Comparison of ENCODE assay signal across 8 cellular contexts in the genomic region with DNA sequence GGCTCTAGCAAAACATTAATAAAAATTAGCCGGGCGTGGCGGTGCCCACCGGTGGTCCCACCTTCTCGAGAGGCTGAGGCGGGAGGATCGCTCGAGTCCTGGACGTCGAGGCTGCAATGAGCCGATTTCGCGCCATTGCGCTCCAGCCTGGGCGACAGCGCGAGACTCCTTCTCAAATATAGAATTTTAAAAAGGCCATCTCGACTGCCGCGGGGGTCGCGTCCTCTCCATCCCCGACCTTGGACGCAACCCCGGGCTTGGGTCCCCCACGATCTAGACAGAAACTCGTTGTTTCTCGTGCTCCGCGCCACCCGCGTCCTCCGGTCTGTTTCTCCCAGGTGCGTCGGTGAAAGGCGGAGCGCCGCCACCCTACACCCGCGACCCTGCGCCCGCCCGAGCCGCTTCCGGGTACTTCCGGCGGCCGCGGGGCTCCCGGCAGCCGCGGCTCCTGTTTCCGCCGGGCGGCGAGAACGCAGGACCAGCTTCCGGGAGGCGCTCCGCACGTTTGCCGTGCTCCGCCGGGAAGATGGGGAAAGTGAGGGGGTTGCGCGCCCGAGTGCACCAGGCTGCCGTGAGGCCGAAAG. TPM values are rescaled to one million over a fixed set of nuclear protein-coding genes. Genes with fewer than 3 reads are reported as not detected.
DNase-seq lines count a peak whose midpoint lies in the region; ATAC-seq, FAIRE-seq and TF ChIP-seq lines count a peak whose summit lies in the region.

A gene with protein sequence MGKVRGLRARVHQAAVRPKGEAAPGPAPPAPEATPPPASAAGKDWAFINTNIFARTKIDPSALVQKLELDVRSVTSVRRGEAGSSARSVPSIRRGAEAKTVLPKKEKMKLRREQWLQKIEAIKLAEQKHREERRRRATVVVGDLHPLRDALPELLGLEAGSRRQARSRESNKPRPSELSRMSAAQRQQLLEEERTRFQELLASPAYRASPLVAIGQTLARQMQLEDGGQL (plus strand): TSS at position 498 of the 584 bp plus-strand sequence. CDS start 29 bp downstream, at position 527.

- intact Hi-C loops in adrenal gland (cut with DNase I), result no loop called here
- intact Hi-C loops in left cardiac atrium (cut with DNase I), result loop anchor here in 1 of 2 donors (5.0 kb wide), 1 partner anchor 47 kb away; no protein-coding TSS in a partner anchor
- intact Hi-C loops in psoas muscle (cut with DNase I), result loop anchor here (5.0 to 10.0 kb wide), 3 partner anchors 345 to 425 kb away; a partner anchor contains a TSS

- CTCF ChIA-PET in HEK293 (lab: Yijun Ruan, JAX), result interaction anchor here (0.6 to 15.2 kb wide), 6 partner anchors 9 to 283 kb away, joined by 3 to 333 read pairs (median 4); no protein-coding TSS in a partner anchor

- peaks cover 11% of the 10 kb centered on the region; the same call in 1 of the 2 replicates for H3K4me1 ChIP-seq in HEK293 (ENCODE audit: control insufficient read depth, insufficient read depth, low read length)
- H3K4me1 ChIP-seq in adrenal gland (replicated peaks in 1 of 2), result peaks cover 12 to 29% of the 10 kb centered on the region in 2 donors
- H3K4me1 ChIP-seq in psoas muscle, result peaks cover 17% of the 10 kb centered on the region

- peak; percentile 59; the same call in 1 of the 2 replicates for TF ChIP-seq CTCF in HEK293 (tag by site-specific recombination; IDR thresholded peaks at IDR 0.05)
- no peak for TF ChIP-seq CTCF in adrenal gland (IDR thresholded peaks at IDR 0.05)
- no peak for TF ChIP-seq CTCF in psoas muscle (IDR thresholded peaks at IDR 0.05)

- H3K9me3 Mint-ChIP-seq in T-helper 1 cell treated with Interleukin-12 subunit alpha and Interleukin-12 subunit beta and Interleukin-4 antibody, amounts not matched to agents 30 μg/mL and 1 μg/mL, for 36 hours, result no peaks in the 10 kb centered on the region

- peaks cover 20% of the 10 kb centered on the region for H3K36me3 Mint-ChIP-seq in T-helper 1 cell treated with Interleukin-12 subunit alpha and Interleukin-12 subunit beta and Interleukin-4 antibody, amounts not matched to agents 30 μg/mL and 1 μg/mL, for 36 hours (ENCODE audit: low read depth)

- H3K36me3 ChIP-seq in HEK293 (ENCODE audit: control insufficient read depth in 2 of 2, insufficient read depth in 1 of 2, low read length in 2 of 2) (peaks cover 0 to 37% of the 10 kb centered on the region in 2 experiments; a peak in 1 of 3 replicates), adrenal gland (replicated peaks in 1 of 2) (peaks cover 0 to 10% of the 10 kb centered on the region in 2 donors), psoas muscle (ENCODE audit: insufficient read depth in 1 of 2, low read depth in 1 of 2) (peaks cover 0 to 15% of the 10 kb centered on the region in 2 donors)

- 1 to 4% (median 2%) methylated on average over 20 to 69 of the region's 69 CpGs for WGBS in adrenal gland, 4 donors
- WGBS in psoas muscle, 3 donors, result 2% methylated on average over 51 to 69 of the region's 69 CpGs

- peak; percentile 96 to 97 for ATAC-seq in left cardiac atrium
- ATAC-seq in psoas muscle, result peak; percentile 92 to 98 (median 95)

- peaks cover 31% of the 10 kb centered on the region for H3K4me1 Mint-ChIP-seq in T-helper 1 cell treated with Interleukin-12 subunit alpha and Interleukin-12 subunit beta and Interleukin-4 antibody, amounts not matched to agents 30 μg/mL and 1 μg/mL, for 36 hours (ENCODE audit: low read depth)

- H3K9me3 ChIP-seq in HEK293 (ENCODE audit: control insufficient read depth, insufficient read depth, low read depth, low read length) (no peaks in the 10 kb centered on the region), adrenal gland (replicated peaks in 1 of 3) (no peaks in the 10 kb centered on the region), psoas muscle (no peaks in the 10 kb centered on the region)

- peak within 1 kb of the TSS; percentile 64 for H3K27ac Mint-ChIP-seq in T-helper 1 cell treated with Interleukin-12 subunit alpha and Interleukin-12 subunit beta and Interleukin-4 antibody, amounts not matched to agents 30 μg/mL and 1 μg/mL, for 36 hours

- DNase-seq in G401 (ENCODE audit: low spot score) (peak; percentile 75), NCI-H1092 (lab: John Stamatoyannopoulos, UW) (peak; percentile 75), adrenal gland (peak; percentile 68 to 77 (median 70)), left cardiac atrium (peak; percentile 81), psoas muscle (peak; percentile 80 to 89), urothelium cell line (ENCODE audit: low spot score) (peak; percentile 90)

- POLR2A ChIA-PET in HEK293 (lab: Yijun Ruan, JAX), result interaction anchor here (0.5 to 1.7 kb wide), 6 partner anchors 9 to 429 kb away, joined by 3 to 9 read pairs (median 3); a partner anchor contains a TSS

- no peaks in the 10 kb centered on the region for H3K27me3 Mint-ChIP-seq in T-helper 1 cell treated with Interleukin-12 subunit alpha and Interleukin-12 subunit beta and Interleukin-4 antibody, amounts not matched to agents 30 μg/mL and 1 μg/mL, for 36 hours (ENCODE audit: low read depth)

- FAIRE-seq in urothelium cell line (lab: Jason Lieb, UNC), result no peak

- peak within 1 kb of the TSS; percentile 90 for H3K4me3 Mint-ChIP-seq in T-helper 1 cell treated with Interleukin-12 subunit alpha and Interleukin-12 subunit beta and Interleukin-4 antibody, amounts not matched to agents 30 μg/mL and 1 μg/mL, for 36 hours

- TF ChIP-seq POLR2A in adrenal gland (IDR thresholded peaks at IDR 0.05), result peak in 1 of 2 donors; percentile 21

- no peaks in the 10 kb centered on the region for H3K27me3 ChIP-seq in adrenal gland
- H3K27me3 ChIP-seq in psoas muscle (ENCODE audit: insufficient read depth in 3 of 3, low read length in 2 of 3), result no peaks in the 10 kb centered on the region

- in situ Hi-C loops in G401 (cut with HindIII; ENCODE audit: low sequenced_read_pairs), result no loop called here

- peak within 1 kb of the TSS; percentile 87 for H3K4me3 ChIP-seq in HEK293 (ENCODE audit: low read depth, low read length)
- H3K4me3 ChIP-seq in adrenal gland, result peak within 1 kb of the TSS; percentile 55 to 94 (median 74)
- H3K4me3 ChIP-seq in psoas muscle, result peak within 1 kb of the TSS; percentile 96

- H3K27ac ChIP-seq in HEK293 (ENCODE audit: extremely low read depth, low read depth, low read length), result peak within 1 kb of the TSS; percentile 69
- peak within 1 kb of the TSS in 3 of 5 donors; percentile 22 to 74 (median 55) for H3K27ac ChIP-seq in adrenal gland
- H3K27ac ChIP-seq in psoas muscle, result peak within 1 kb of the TSS; percentile 78

TF ChIP-seq in HEK293, 187 proteins besides CTCF, POLR2A, EP300 and RAD21 (continues in another document):
- TF ChIP-seq ZNF37A (tag by site-specific recombination; IDR thresholded peaks at IDR 0.05) (no peak), IKZF3 (tag by site-specific recombination; IDR thresholded peaks at IDR 0.05) (0 out of 2 replicates have a peak, but pooled peaks have one; percentile 51), HOXC10 (CRISPR knock-in tag; IDR thresholded peaks at IDR 0.05) (no peak), ZNF16 (tag by site-specific recombination; IDR thresholded peaks at IDR 0.05; ENCODE audit: low read depth) (no peak), ZNF146 (tag by site-specific recombination; IDR thresholded peaks at IDR 0.05) (peak; percentile 55; the same call in 1 of the 2 replicates), KLF16 (tag by site-specific recombination; IDR thresholded peaks at IDR 0.05) (peak; percentile 88), ZNF184 (tag by site-specific recombination; IDR thresholded peaks at IDR 0.05) (peak; percentile 92; the same call in 1 of the 2 replicates)
- TF ChIP-seq, protein P1, sequence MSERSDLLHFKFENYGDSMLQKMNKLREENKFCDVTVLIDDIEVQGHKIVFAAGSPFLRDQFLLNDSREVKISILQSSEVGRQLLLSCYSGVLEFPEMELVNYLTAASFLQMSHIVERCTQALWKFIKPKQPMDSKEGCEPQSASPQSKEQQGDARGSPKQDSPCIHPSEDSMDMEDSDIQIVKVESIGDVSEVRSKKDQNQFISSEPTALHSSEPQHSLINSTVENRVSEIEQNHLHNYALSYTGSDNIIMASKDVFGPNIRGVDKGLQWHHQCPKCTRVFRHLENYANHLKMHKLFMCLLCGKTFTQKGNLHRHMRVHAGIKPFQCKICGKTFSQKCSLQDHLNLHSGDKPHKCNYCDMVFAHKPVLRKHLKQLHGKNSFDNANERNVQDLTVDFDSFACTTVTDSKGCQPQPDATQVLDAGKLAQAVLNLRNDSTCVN (tag by site-specific recombination; optimal IDR thresholded peaks at IDR 0.05), result peak; percentile 93
- TF ChIP-seq, protein P2, sequence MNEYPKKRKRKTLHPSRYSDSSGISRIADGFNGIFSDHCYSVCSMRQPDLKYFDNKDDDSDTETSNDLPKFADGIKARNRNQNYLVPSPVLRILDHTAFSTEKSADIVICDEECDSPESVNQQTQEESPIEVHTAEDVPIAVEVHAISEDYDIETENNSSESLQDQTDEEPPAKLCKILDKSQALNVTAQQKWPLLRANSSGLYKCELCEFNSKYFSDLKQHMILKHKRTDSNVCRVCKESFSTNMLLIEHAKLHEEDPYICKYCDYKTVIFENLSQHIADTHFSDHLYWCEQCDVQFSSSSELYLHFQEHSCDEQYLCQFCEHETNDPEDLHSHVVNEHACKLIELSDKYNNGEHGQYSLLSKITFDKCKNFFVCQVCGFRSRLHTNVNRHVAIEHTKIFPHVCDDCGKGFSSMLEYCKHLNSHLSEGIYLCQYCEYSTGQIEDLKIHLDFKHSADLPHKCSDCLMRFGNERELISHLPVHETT (tag by site-specific recombination; IDR thresholded peaks at IDR 0.05), result peak; percentile 88

RNA-seq across cellular contexts. Expression of the gene that starts here (rescaled TPM):
- 48.2 and 77.4 TPM in 2 replicates for total RNA-seq in G401 (2014; rRNA removed; shearing (Covaris generic))
- 10 to 100 TPM; 11.1 to 45.3 (median 26.6) TPM for total RNA-seq in adrenal gland
- 10 to 100 TPM; 13.1 to 22.8 (median 21.4) TPM for polyA plus RNA-seq in adrenal gland
- 10 to 100 TPM; 26.1 to 28.6 TPM for total RNA-seq in left cardiac atrium
- total RNA-seq in psoas muscle, result 10 to 100 TPM; 26.3 to 58.0 (median 32.5) TPM
- polyA plus RNA-seq in psoas muscle, result 10 to 100 TPM; 20.2 to 69.2 (median 26.7) TPM

Comparison
In these comparisons a context has a peak if more than half of its experiments do, and no peak if none do; other contexts are left out.
1. Peak in every context shown above with its lines: DNase-seq, ATAC-seq, H3K4me3 ChIP-seq and H3K27ac ChIP-seq.
2. intact Hi-C loops: an anchor here in psoas muscle (5.0 to 10.0 kb wide); none called in adrenal gland.